In genomic region chr2:226431301-226431955, GRCh38 we compare ENCODE assay signal across 18 cellular contexts.
DNase-seq lines count a peak whose midpoint lies in the region; ATAC-seq and TF ChIP-seq lines count a peak whose summit lies in the region.
"Had no signal": no experiment of that assay in that cellular context is flagged by ENCODE, and none has a peak within 500 bp of the region (broad histone marks: within the 10 kb centered on the region; RNA-seq: fewer than 3 reads in every experiment).

No MANE protein-coding gene starts in this region.

- no peak for ATAC-seq in lower lobe of right lung
- ATAC-seq: activated CD8-positive, alpha-beta T cell treated with anti-CD3 and anti-CD28 coated beads, Interleukin-2, amount 10 ng/mL, durations not matched to agents 7 days and 5 days; body of pancreas; stimulated activated memory B cell treated with anti-CD40 and anti-IgM and Interleukin-4, amounts not matched to agents 10 μg/mL and 1 μg/mL and 100 μg/mL, for 72 hours had no signal

- H3K27ac ChIP-seq in A673 (ENCODE audit: low read depth, low read length, poor library complexity, severe bottlenecking) (peak overlapping the region; percentile 65), lower lobe of right lung (no peak overlapping the region)
- H3K27ac ChIP-seq: body of pancreas, neutrophil had no signal

- no peaks in the 10 kb centered on the region for H3K36me3 ChIP-seq in A673 (ENCODE audit: insufficient read depth, low read length, poor library complexity, severe bottlenecking)
- H3K36me3 ChIP-seq in lower lobe of right lung, result no peaks in the 10 kb centered on the region
- H3K36me3 ChIP-seq: neutrophil had no signal

- TF ChIP-seq CTCF in A673 (conservative IDR thresholded peaks at IDR 0.05; ENCODE audit: low read depth, low read length) (no peak), lower lobe of right lung (IDR thresholded peaks at IDR 0.05) (no peak), GM13977 (IDR thresholded peaks at IDR 0.05; ENCODE audit: extremely low read depth, insufficient read depth, missing control alignments) (no peak)

- H3K4me1 ChIP-seq in A673 (ENCODE audit: insufficient read depth, low read length, poor library complexity, severe bottlenecking) (peaks cover 37% of the 10 kb centered on the region), lower lobe of right lung (no peaks in the 10 kb centered on the region)

- in situ Hi-C loops in GM13977 (cut with MboI; ENCODE audit: low pct_unique_long_range_greater_than_20kb, low sequenced_read_pairs, unreplicated experiment), result no loop called here

- no peaks in the 10 kb centered on the region for H3K27me3 ChIP-seq in A673 (replicated peaks; ENCODE audit: insufficient read depth, low read depth, low read length, poor library complexity)
- no peaks in the 10 kb centered on the region for H3K27me3 ChIP-seq in lower lobe of right lung (ENCODE audit: low read depth)
- H3K27me3 ChIP-seq: body of pancreas, neutrophil had no signal

- intact Hi-C loops in A673 (cut with micrococcal nuclease; ENCODE audit: unreplicated experiment), result loop anchor here (2.0 to 10.0 kb wide), 3 partner anchors 219 to 366 kb away; partner anchors contain the start of gene IRS1
- intact Hi-C loops in lower lobe of right lung (cut with DNase I), result no loop called here

- DNase-seq in A673 (ENCODE audit: low spot score) (peak; percentile 97), HCEC 1CT (peak; percentile 69), SW 1271 (lab: John Stamatoyannopoulos, UW) (peak; percentile 53 to 73), glomerular visceral epithelial cell (ENCODE audit: extremely low spot score) (peak; percentile 60), lower lobe of right lung (no peak), DMS53 (lab: John Stamatoyannopoulos, UW) (no peak), GM13977 (ENCODE audit: low spot score) (no peak)
- DNase-seq in central memory CD4-positive, alpha-beta T cell, result no peak
- DNase-seq: activated CD8-positive, alpha-beta T cell treated with anti-CD3 and anti-CD28 coated beads, Interleukin-2, amount 10 ng/mL, durations not matched to agents 7 days and 5 days; body of pancreas; H7; KG1; mesendoderm; NCI-H1436; small intestine; trophoblast cell had no signal

- BruUV-seq in A673 (replicated peaks; lab: Mats Ljungman, UMichigan), result no TSS peak

- POLR2A ChIA-PET in A673 (lab: Charles Lee; ENCODE audit: low non-redundant PET), result no interaction called here

- no peak overlapping the region for H3K4me3 ChIP-seq in A673 (ENCODE audit: low read depth, low read length, poor library complexity, severe bottlenecking)
- H3K4me3 ChIP-seq in lower lobe of right lung, result no peak overlapping the region
- H3K4me3 ChIP-seq: body of pancreas had no signal

- H3K9me3 ChIP-seq in A673 (ENCODE audit: low read depth, low read length, poor library complexity, severe bottlenecking) (no peaks in the 10 kb centered on the region), lower lobe of right lung (no peaks in the 10 kb centered on the region)
- H3K9me3 ChIP-seq: body of pancreas, neutrophil had no signal

- CTCF ChIA-PET in A673 (lab: Charles Lee), result no interaction called here

Comparison
In these comparisons a context has a peak if more than half of its experiments do, and no peak if none do; other contexts are left out.
1. DNase-seq: peak in A673 (single experiment), HCEC 1CT (single experiment), SW 1271 (2 of 2) and glomerular visceral epithelial cell (single experiment); none in central memory CD4-positive, alpha-beta T cell (single experiment), lower lobe of right lung (single experiment), DMS53 (single experiment) and GM13977 (single experiment).